Comparison of ENCODE assay signal across 21 cellular contexts in genomic region chr9:17556935-17557334, GRCh38. TPM values are rescaled to one million over a fixed set of nuclear protein-coding genes. Genes with fewer than 3 reads are reported as not detected.
DNase-seq lines count a peak whose midpoint lies in the region; ATAC-seq and TF ChIP-seq lines count a peak whose summit lies in the region.
"Had no signal": no experiment of that assay in that cellular context is flagged by ENCODE, and none has a peak within 500 bp of the region (broad histone marks: within the 10 kb centered on the region; RNA-seq: fewer than 3 reads in every experiment).

No MANE protein-coding gene starts in this region.

- no peak overlapping the region for H3K27ac Mint-ChIP-seq in neural progenitor cell
- H3K27ac Mint-ChIP-seq: CD4-positive, alpha-beta memory T cell had no signal

- H3K4me3 ChIP-seq in lower lobe of right lung (no peak overlapping the region), neural progenitor cell (no peak overlapping the region), upper lobe of left lung (no peak overlapping the region)
- H3K4me3 ChIP-seq: A549, GM23248 had no signal

- H2AFZ ChIP-seq in neural progenitor cell (replicated peaks), result no peak overlapping the region
- H2AFZ ChIP-seq: GM23248 had no signal

- no peak for TF ChIP-seq EP300 in upper lobe of left lung (IDR thresholded peaks at IDR 0.05)

- H3K36me3 ChIP-seq in lower lobe of right lung (no peaks in the 10 kb centered on the region), neural progenitor cell (no peaks in the 10 kb centered on the region), upper lobe of left lung (no peaks in the 10 kb centered on the region)

- TF ChIP-seq CTCF in lower lobe of right lung (IDR thresholded peaks at IDR 0.05) (no peak), neural progenitor cell (IDR thresholded peaks at IDR 0.05) (no peak), upper lobe of left lung (IDR thresholded peaks at IDR 0.05) (no peak)

- intact Hi-C loops in lower lobe of right lung (cut with DNase I), result no loop called here

- no peak overlapping the region for H3K4me2 ChIP-seq in neural progenitor cell
- H3K4me2 ChIP-seq: A549 had no signal

- no peaks in the 10 kb centered on the region for H4K20me1 ChIP-seq in neural progenitor cell (ENCODE audit: low read depth)

- H3K27me3 ChIP-seq in lower lobe of right lung (ENCODE audit: low read depth), result no peaks in the 10 kb centered on the region
- no peaks in the 10 kb centered on the region for H3K27me3 ChIP-seq in neural progenitor cell
- no peaks in the 10 kb centered on the region for H3K27me3 ChIP-seq in upper lobe of left lung

- H3K9me3 ChIP-seq in lower lobe of right lung (no peaks in the 10 kb centered on the region), neural progenitor cell (ENCODE audit: low read depth) (no peaks in the 10 kb centered on the region), upper lobe of left lung (no peaks in the 10 kb centered on the region)
- H3K9me3 ChIP-seq: A549 had no signal

- no peaks in the 10 kb centered on the region for H3K27me3 Mint-ChIP-seq in neural progenitor cell (ENCODE audit: insufficient read depth, low read depth)
- H3K27me3 Mint-ChIP-seq: CD4-positive, alpha-beta memory T cell had no signal

- no peak overlapping the region for H3K9ac ChIP-seq in neural progenitor cell
- H3K9ac ChIP-seq: GM23248 had no signal

- no peak overlapping the region for H3K27ac ChIP-seq in lower lobe of right lung
- H3K27ac ChIP-seq in neural progenitor cell, result no peak overlapping the region
- no peak overlapping the region for H3K27ac ChIP-seq in upper lobe of left lung
- H3K27ac ChIP-seq: A549, GM23248 had no signal

- WGBS in upper lobe of left lung, 2 donors, result 18 to 23% methylated on average over 2 of the region's 2 CpGs

- H3K4me1 ChIP-seq in lower lobe of right lung (no peaks in the 10 kb centered on the region), neural progenitor cell (no peaks in the 10 kb centered on the region), upper lobe of left lung (no peaks in the 10 kb centered on the region)
- H3K4me1 ChIP-seq: A549 had no signal

- H3K4me1 Mint-ChIP-seq in neural progenitor cell, result peaks cover 12% of the 10 kb centered on the region
- H3K4me1 Mint-ChIP-seq: CD4-positive, alpha-beta memory T cell had no signal

- H3K36me3 Mint-ChIP-seq in neural progenitor cell, result no peaks in the 10 kb centered on the region
- H3K36me3 Mint-ChIP-seq: CD4-positive, alpha-beta memory T cell had no signal

- H3K4me3 Mint-ChIP-seq in neural progenitor cell, result no peak overlapping the region
- H3K4me3 Mint-ChIP-seq: CD4-positive, alpha-beta memory T cell had no signal

- H3K9me3 Mint-ChIP-seq in neural progenitor cell, result no peaks in the 10 kb centered on the region

- peak; percentile 3 for DNase-seq in amniotic epithelial cell (ENCODE audit: low read depth)
- DNase-seq in lower lobe of right lung, result no peak
- peak; percentile 0 for DNase-seq in neural progenitor cell (ENCODE audit: low spot score)
- DNase-seq in upper lobe of left lung, result no peak
- no peak for DNase-seq in NCI-H510A treated with DMSO at 0.1 percent for 48 hours (lab: John Stamatoyannopoulos, UW)
- DNase-seq in stimulated activated naive CD8-positive, alpha-beta T cell treated with anti-CD3 and anti-CD28 coated beads, Interleukin-15, Interleukin-2, amounts not matched to agents 100 U/mL and 50 U/mL, for 24 hours, result no peak
- DNase-seq: 8988T; ACHN; C1 segment of cervical spinal cord; Calu3; CD4-positive, alpha-beta memory T cell; COR-L47; DMS53; DMS79 treated with DMSO at 0.1 percent for 48 hours; GF-D8; GM23248; H7; HCEC 1CT had no signal

- no peak for TF ChIP-seq POLR2A in upper lobe of left lung (IDR thresholded peaks at IDR 0.05)

- no peaks in the 10 kb centered on the region for H3F3A ChIP-seq in neural progenitor cell (ENCODE audit: low read depth)

- ATAC-seq in lower lobe of right lung (peak; percentile 81 to 95), upper lobe of left lung (ENCODE audit: low FRiP score in 2 of 2) (peak; percentile 45 to 73), GM19351 (IDR thresholded peaks at IDR 0.05; ENCODE audit: unreplicated experiment) (no peak)
- no peak for ATAC-seq in stimulated activated naive CD8-positive, alpha-beta T cell treated with anti-CD3 and anti-CD28 coated beads, Interleukin-15, Interleukin-2, amounts not matched to agents 100 U/mL and 50 U/mL, for 24 hours
- ATAC-seq: A549 had no signal

- no peaks in the 10 kb centered on the region for H3K79me2 ChIP-seq in neural progenitor cell (ENCODE audit: low read depth)

RNA-seq across cellular contexts. Expression of gene SH3GL2, which starts 21.9 kb away (rescaled TPM):
- total RNA-seq in lower lobe of right lung (1.3 TPM), neural progenitor cell (ENCODE audit: low replicate concordance) (1.2 and 1.6 TPM in 2 replicates), upper lobe of left lung (1 to 10 TPM in 4 of 6 donors, under 1 TPM in 2; 0.67 to 4.1 (median 1.3) TPM)
- total RNA-seq: CD4-positive, alpha-beta memory T cell; G401; GM23248 had no signal

Comparison
In these comparisons a context has a peak if more than half of its experiments do, and no peak if none do; other contexts are left out.
1. DNase-seq: peak in amniotic epithelial cell (single experiment) and neural progenitor cell (single experiment); none in lower lobe of right lung (single experiment), upper lobe of left lung (0 of 2), NCI-H510A treated with DMSO at 0.1 percent for 48 hours (single experiment) and stimulated activated naive CD8-positive, alpha-beta T cell treated with anti-CD3 and anti-CD28 coated beads, Interleukin-15, Interleukin-2, amounts not matched to agents 100 U/mL and 50 U/mL, for 24 hours (single experiment).
2. ATAC-seq: peak in lower lobe of right lung (2 of 2) and upper lobe of left lung (2 of 2); none in GM19351 (single experiment) and stimulated activated naive CD8-positive, alpha-beta T cell treated with anti-CD3 and anti-CD28 coated beads, Interleukin-15, Interleukin-2, amounts not matched to agents 100 U/mL and 50 U/mL, for 24 hours (single experiment).